Comparison of ENCODE assay signal across 7 cellular contexts in genomic region chr9:112074250-112075008, GRCh38.
DNase-seq lines count a peak whose midpoint lies in the region; TF ChIP-seq lines count a peak whose summit lies in the region.

No MANE protein-coding gene starts in this region.

- H3K27ac Mint-ChIP-seq in type B pancreatic cell: peak overlapping the region; percentile 77

- H3K36me3 Mint-ChIP-seq in type B pancreatic cell: peaks cover 28% of the 10 kb centered on the region

- H3K9me3 Mint-ChIP-seq in type B pancreatic cell: peaks cover 5% of the 10 kb centered on the region

- no peak overlapping the region for H3K4me3 ChIP-seq in GM12865 (ENCODE audit: low read depth, low read length)
- H3K4me3 ChIP-seq in SJCRH30: peak overlapping the region; percentile 31

- no peaks in the 10 kb centered on the region for H3K36me3 ChIP-seq in SJCRH30

- peaks cover 12% of the 10 kb centered on the region for H3K4me1 Mint-ChIP-seq in type B pancreatic cell (ENCODE audit: unreplicated experiment)

- peaks cover 28% of the 10 kb centered on the region for H3K4me1 ChIP-seq in SJCRH30

- H3K27ac ChIP-seq in SJCRH30: peak overlapping the region; percentile 88

- peak overlapping the region; percentile 50 for H3K4me3 Mint-ChIP-seq in type B pancreatic cell

- no peaks in the 10 kb centered on the region for H3K9me3 ChIP-seq in SJCRH30 (replicated peaks)

- H3K27me3 ChIP-seq in SJCRH30: no peaks in the 10 kb centered on the region

- peak; percentile 87 for DNase-seq in GM12865 (ENCODE audit: low read depth)
- peak; percentile 92 for DNase-seq in HT-29 (ENCODE audit: low spot score)
- DNase-seq in SJCRH30: peak; percentile 97 to 98
- DNase-seq in activated naive CD4-positive, alpha-beta T cell (lab: John Stamatoyannopoulos, UW): peak; percentile 7 to 52 (median 20)
- peak; percentile 69 for DNase-seq in globus pallidus (ENCODE audit: low spot score)
- peak; percentile 87 for DNase-seq in pons (ENCODE audit: low spot score)
- no peak for DNase-seq in type B pancreatic cell (ENCODE audit: extremely low spot score, unreplicated experiment)

- no peaks in the 10 kb centered on the region for H3K27me3 Mint-ChIP-seq in type B pancreatic cell

- peak; percentile 98 for TF ChIP-seq CTCF in GM12865 (IDR thresholded peaks at IDR 0.05; ENCODE audit: insufficient read depth, low read depth, low read length, missing control alignments)
- TF ChIP-seq CTCF in type B pancreatic cell (conservative IDR thresholded peaks at IDR 0.05): peak; percentile 92
